ENCODE assay signal across 2 cellular contexts in the genomic region with DNA sequence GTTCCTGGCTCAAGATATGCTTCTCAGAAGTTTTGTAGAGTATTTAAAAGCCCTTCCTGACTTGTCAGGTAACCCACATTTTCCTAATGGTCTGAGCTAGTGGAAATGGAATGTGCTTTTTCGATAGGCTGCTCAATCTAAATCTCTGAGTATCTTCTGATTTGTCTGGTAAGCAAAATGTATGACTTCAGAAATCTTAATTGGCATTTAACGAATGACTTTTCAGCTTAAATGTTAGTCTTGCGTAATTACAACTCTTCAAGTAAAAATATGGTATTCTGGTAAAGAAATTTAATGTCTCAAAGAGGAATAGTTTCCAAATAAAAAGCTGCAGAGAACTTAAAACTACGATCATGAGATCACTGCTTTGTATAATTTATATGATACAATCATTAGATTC.
TF ChIP-seq lines count a peak whose summit lies in the region.

No MANE protein-coding gene starts in this region.

TF ChIP-seq in IMR-90, 13 proteins besides CTCF, POLR2A, EP300 and RAD21:
- TF ChIP-seq BHLHE40 (IDR thresholded peaks at IDR 0.05; ENCODE audit: low read depth, low read length) (no peak), CEBPB (IDR thresholded peaks at IDR 0.05; ENCODE audit: low read depth, low read length) (peak; percentile 72)
TF ChIP-seq in IMR-90: peak in this region for 1.

TF ChIP-seq in endothelial cell of umbilical vein, 7 proteins besides CTCF, POLR2A, EP300 and RAD21:
- TF ChIP-seq POLR2AphosphoS5 (IDR thresholded peaks at IDR 0.05; ENCODE audit: insufficient read depth, low read depth, low read length) (no peak), EZH2 (IDR thresholded peaks at IDR 0.05; ENCODE audit: borderline replicate concordance, low read depth, low read length, severe bottlenecking) (no peak), FOS (IDR thresholded peaks at IDR 0.05; ENCODE audit: borderline replicate concordance, insufficient read depth, low read length) (no peak), MYC (IDR thresholded peaks at IDR 0.05; ENCODE audit: low read depth, low read length) (no peak), GATA2 (IDR thresholded peaks at IDR 0.05; ENCODE audit: insufficient read depth, insufficient read length, low read depth, low read length) (no peak), JUN (IDR thresholded peaks at IDR 0.05; ENCODE audit: borderline replicate concordance, insufficient read depth, insufficient read length, low read depth) (no peak)
- TF ChIP-seq, protein P1, sequence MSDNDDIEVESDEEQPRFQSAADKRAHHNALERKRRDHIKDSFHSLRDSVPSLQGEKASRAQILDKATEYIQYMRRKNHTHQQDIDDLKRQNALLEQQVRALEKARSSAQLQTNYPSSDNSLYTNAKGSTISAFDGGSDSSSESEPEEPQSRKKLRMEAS (IDR thresholded peaks at IDR 0.05; ENCODE audit: insufficient read depth, insufficient read length), result no peak
